Comparison of ENCODE assay signal across 9 cellular contexts in the genomic region with DNA sequence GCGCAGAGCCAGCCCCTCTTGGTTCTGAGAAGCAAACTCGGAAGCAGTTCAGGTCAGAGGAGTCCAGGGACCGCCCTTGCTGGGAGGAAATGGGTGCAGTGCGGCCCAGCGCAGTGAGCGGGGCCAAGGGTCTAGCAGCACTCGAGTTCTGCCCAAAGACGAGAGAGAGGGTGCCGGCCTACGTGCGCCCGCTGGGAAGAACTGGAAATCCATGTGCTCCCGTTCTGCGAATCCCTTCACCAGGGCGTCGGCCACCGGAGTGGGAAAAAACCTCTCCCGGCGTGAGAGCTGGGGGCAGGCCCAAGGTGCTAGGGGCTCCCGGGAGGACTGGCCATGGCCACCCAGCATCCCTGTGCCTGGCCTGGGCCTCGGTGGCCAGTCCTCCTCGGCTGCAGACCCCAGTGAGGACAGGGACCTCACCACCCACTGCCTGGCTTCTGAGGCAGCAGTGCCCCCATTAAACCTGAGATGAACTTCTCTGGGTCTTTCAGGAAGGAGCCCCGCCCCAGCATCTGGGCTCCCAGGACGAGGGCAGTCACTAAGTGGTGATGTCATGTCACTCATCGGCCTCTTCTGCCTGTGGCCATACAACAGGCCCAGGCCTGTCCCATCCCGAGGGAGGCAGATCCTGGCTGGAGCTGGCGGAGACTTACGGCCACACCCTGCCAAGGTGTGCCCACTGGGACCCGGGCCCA. TPM values are rescaled to one million over a fixed set of nuclear protein-coding genes. Genes with fewer than 3 reads are reported as not detected.
A peak's percentile ranks its signal among the peaks of the same experiment; 100 is the strongest.
DNase-seq lines count a peak whose midpoint lies in the region; ATAC-seq and TF ChIP-seq lines count a peak whose summit lies in the region.
"Had no signal": no experiment of that assay in that cellular context is flagged by ENCODE, and none has a peak within 500 bp of the region (broad histone marks: within the 10 kb centered on the region; RNA-seq: fewer than 3 reads in every experiment).

No MANE protein-coding gene starts in this region.

- DNase-seq in NCI-H82 (lab: John Stamatoyannopoulos, UW) (peak; percentile 72), NCI-H82 treated with DMSO at 0.1 percent for 48 hours (lab: John Stamatoyannopoulos, UW; ENCODE audit: unreplicated experiment) (no peak), NCI-H510A (lab: John Stamatoyannopoulos, UW) (peak; percentile 97), dorsolateral prefrontal cortex (no peak), mucosa of gallbladder (ENCODE audit: low spot score) (no peak)
- DNase-seq: pancreas had no signal

- ATAC-seq in stimulated activated memory B cell treated with anti-CD40 and anti-IgM and Interleukin-4, amounts not matched to agents 10 μg/mL and 1 μg/mL and 100 μg/mL, for 72 hours = no peak
- ATAC-seq in HG03135 (IDR thresholded peaks at IDR 0.05; ENCODE audit: unreplicated experiment) (no peak), GM21447 (IDR thresholded peaks at IDR 0.05; ENCODE audit: unreplicated experiment) (no peak)
- ATAC-seq: pancreas had no signal

- no peaks in the 10 kb centered on the region for H3K9me3 Mint-ChIP-seq in stimulated activated memory B cell treated with anti-CD40 and anti-IgM and Interleukin-4, amounts not matched to agents 10 μg/mL and 1 μg/mL and 100 μg/mL, for 72 hours

- TF ChIP-seq CTCF in dorsolateral prefrontal cortex (IDR thresholded peaks at IDR 0.05 in 54 of 56, conservative IDR thresholded peaks at IDR 0.05 in 2 of 56; ENCODE audit: low read depth in 1 of 56, partially characterized antibody in 56 of 56) = no peak

- peak overlapping the region in 40 of 59 donors; percentile 1 to 92 (median 70) for H3K27ac ChIP-seq in dorsolateral prefrontal cortex

- H3K4me3 ChIP-seq in dorsolateral prefrontal cortex = no peak overlapping the region
- H3K4me3 ChIP-seq: pancreas had no signal

- peak overlapping the region; percentile 87 for H3K27ac Mint-ChIP-seq in stimulated activated memory B cell treated with anti-CD40 and anti-IgM and Interleukin-4, amounts not matched to agents 10 μg/mL and 1 μg/mL and 100 μg/mL, for 72 hours

- no peaks in the 10 kb centered on the region for H3K27me3 ChIP-seq in dorsolateral prefrontal cortex
- H3K27me3 ChIP-seq: pancreas had no signal

- H3K27me3 Mint-ChIP-seq in stimulated activated memory B cell treated with anti-CD40 and anti-IgM and Interleukin-4, amounts not matched to agents 10 μg/mL and 1 μg/mL and 100 μg/mL, for 72 hours = peaks cover 10% of the 10 kb centered on the region

- H3K4me1 Mint-ChIP-seq in stimulated activated memory B cell treated with anti-CD40 and anti-IgM and Interleukin-4, amounts not matched to agents 10 μg/mL and 1 μg/mL and 100 μg/mL, for 72 hours = peaks cover 61% of the 10 kb centered on the region

- no peaks in the 10 kb centered on the region for H3K36me3 Mint-ChIP-seq in stimulated activated memory B cell treated with anti-CD40 and anti-IgM and Interleukin-4, amounts not matched to agents 10 μg/mL and 1 μg/mL and 100 μg/mL, for 72 hours

- peak overlapping the region; percentile 57 for H3K4me3 Mint-ChIP-seq in stimulated activated memory B cell treated with anti-CD40 and anti-IgM and Interleukin-4, amounts not matched to agents 10 μg/mL and 1 μg/mL and 100 μg/mL, for 72 hours

- intact Hi-C loops in dorsolateral prefrontal cortex (cut with DNase I) = loop anchor here (2.0 to 5.0 kb wide), 2 partner anchors 55 to 56 kb away; no protein-coding TSS in a partner anchor

RNA-seq across cellular contexts. Expression of a gene that starts 10.6 kb away (rescaled TPM):
- total RNA-seq in dorsolateral prefrontal cortex (10 to 100 TPM; 19.3 to 53.2 (median 34.1) TPM), mucosa of gallbladder (40.6 TPM)

RNA-seq across cellular contexts. Expression of a gene that starts 13.0 kb away (rescaled TPM):
- 100 to 1,000 TPM in 46 of 120 experiments, 10 to 100 TPM in 74; 55.9 to 246 (median 94.8) TPM for total RNA-seq in dorsolateral prefrontal cortex
- 59.6 TPM for total RNA-seq in mucosa of gallbladder

Comparison
In these comparisons a context has a peak if more than half of its experiments do, and no peak if none do; other contexts are left out.
1. DNase-seq: peak in NCI-H82 (single experiment) and NCI-H510A (single experiment); none in NCI-H82 treated with DMSO at 0.1 percent for 48 hours (single experiment), dorsolateral prefrontal cortex (0 of 10) and mucosa of gallbladder (single experiment).